Comparison of ENCODE assay signal across 12 cellular contexts in the genomic region with DNA sequence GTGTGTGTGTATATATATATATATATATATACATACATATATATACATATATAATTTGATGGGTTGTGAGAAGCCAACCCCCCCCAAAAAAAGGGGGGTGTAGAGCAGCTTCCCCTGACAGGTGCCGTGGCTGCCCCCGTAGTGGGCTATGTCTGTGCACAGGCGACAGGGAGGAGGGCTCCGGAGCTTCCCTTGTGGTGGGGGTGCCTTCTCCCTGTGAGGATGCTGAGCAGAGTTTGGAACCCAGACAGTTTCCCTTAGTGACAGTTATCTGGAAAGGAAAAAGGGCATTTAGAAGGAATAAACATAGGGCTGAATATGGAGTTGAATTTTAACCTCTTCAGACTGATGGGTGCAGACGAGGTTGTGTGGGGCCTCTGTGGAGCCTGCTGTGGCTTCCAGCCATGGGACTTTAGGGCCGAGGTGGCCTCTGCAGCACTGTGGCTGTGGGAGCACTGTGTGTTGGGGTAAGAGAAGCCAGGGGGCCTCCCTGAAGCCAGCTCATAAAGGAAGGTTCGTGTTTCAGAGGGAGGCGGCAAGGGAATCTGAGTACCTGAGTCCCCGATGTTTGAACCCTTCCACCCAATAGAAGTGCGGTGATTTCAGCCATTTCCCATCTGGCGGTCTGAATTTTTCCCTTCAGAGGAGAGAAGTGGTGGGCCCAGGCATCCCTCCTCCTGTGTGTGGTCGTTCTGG. TPM values are rescaled to one million over a fixed set of nuclear protein-coding genes. Genes with fewer than 3 reads are reported as not detected.
DNase-seq lines count a peak whose midpoint lies in the region; ATAC-seq and TF ChIP-seq lines count a peak whose summit lies in the region.
"Had no signal": no experiment of that assay in that cellular context is flagged by ENCODE, and none has a peak within 500 bp of the region (broad histone marks: within the 10 kb centered on the region; RNA-seq: fewer than 3 reads in every experiment).

No MANE protein-coding gene starts in this region.

- H3K4me1 ChIP-seq in SK-N-SH (ENCODE audit: control insufficient read depth in 1 of 2, insufficient read depth in 2 of 2, low read depth in 1 of 2, low read length in 1 of 2): peaks cover 0 to 39% of the 10 kb centered on the region in 2 experiments; a peak in 1 of 4 replicates

- TF ChIP-seq EP300 in SK-N-SH (IDR thresholded peaks at IDR 0.05; ENCODE audit: borderline replicate concordance in 1 of 2, low read depth in 1 of 2, low read length in 1 of 2): no peak

- CTCF ChIA-PET in SK-N-SH (lab: Yijun Ruan, JAX): interaction anchor here (1.0 to 1.7 kb wide), 4 partner anchors 11 to 393 kb away, joined by 3 to 4 read pairs (median 3); no protein-coding TSS in a partner anchor

- peaks cover 22% of the 10 kb centered on the region for H4K20me1 ChIP-seq in SK-N-SH (ENCODE audit: insufficient read depth)

- no peak overlapping the region for H2AFZ ChIP-seq in SK-N-SH (ENCODE audit: low read depth)

- WGBS in SK-N-SH (ENCODE audit: low lambda C conversion rate): 93% methylated on average over 12 of the region's 12 CpGs

- H3K27me3 ChIP-seq in SK-N-SH (ENCODE audit: insufficient read depth): no peaks in the 10 kb centered on the region

- H3K9me2 ChIP-seq in SK-N-SH: no peaks in the 10 kb centered on the region

- H3K36me3 Mint-ChIP-seq in stimulated activated memory B cell treated with anti-CD40 and anti-IgM and Interleukin-4, amounts not matched to agents 10 μg/mL and 1 μg/mL and 100 μg/mL, for 72 hours: peaks cover 20% of the 10 kb centered on the region

- H3K27me3 Mint-ChIP-seq in stimulated activated memory B cell treated with anti-CD40 and anti-IgM and Interleukin-4, amounts not matched to agents 10 μg/mL and 1 μg/mL and 100 μg/mL, for 72 hours: no peaks in the 10 kb centered on the region

- POLR2A ChIA-PET in SK-N-SH (lab: Yijun Ruan, JAX): no interaction called here

- H3K36me3 ChIP-seq in SK-N-SH (replicated peaks in 1 of 2; ENCODE audit: control insufficient read depth in 1 of 2, insufficient read depth in 2 of 2, low read length in 1 of 2): peaks cover 35 to 63% of the 10 kb centered on the region in 2 experiments

- DNase-seq in SK-N-SH (peak; percentile 44), NCI-H2171 (lab: John Stamatoyannopoulos, UW) (peak; percentile 17), islet precursor cell (peak; percentile 41), caudate nucleus (lab: John Stamatoyannopoulos, UW) (no peak), substantia nigra (lab: John Stamatoyannopoulos, UW) (no peak)
- DNase-seq in stimulated activated CD4-positive, alpha-beta T cell treated with anti-CD3 and anti-CD28 coated beads, Interleukin-4, amount 100 ng/mL, for 24 hours: no peak
- DNase-seq: COR-L47, NCI-H146, NCI-H82, WERI-Rb-1 had no signal

- H3F3A ChIP-seq in SK-N-SH (replicated peaks; ENCODE audit: insufficient read depth): peaks cover 16% of the 10 kb centered on the region

- TF ChIP-seq CTCF in SK-N-SH (IDR thresholded peaks at IDR 0.05): no peak

- no peak overlapping the region for H3K9ac ChIP-seq in SK-N-SH

- no peak overlapping the region for H3K4me3 ChIP-seq in SK-N-SH (ENCODE audit: low read depth in 2 of 2, low read length in 1 of 2)

- peaks cover 47% of the 10 kb centered on the region for H3K79me2 ChIP-seq in SK-N-SH (ENCODE audit: insufficient read depth)

- no peak for TF ChIP-seq RAD21 in SK-N-SH (IDR thresholded peaks at IDR 0.05; ENCODE audit: low read length)

- H3K4me2 ChIP-seq in SK-N-SH: no peak overlapping the region

- H3K9me3 ChIP-seq in SK-N-SH: no peaks in the 10 kb centered on the region

- H3K4me3 Mint-ChIP-seq in stimulated activated memory B cell treated with anti-CD40 and anti-IgM and Interleukin-4, amounts not matched to agents 10 μg/mL and 1 μg/mL and 100 μg/mL, for 72 hours: peak overlapping the region; percentile 47

- H3K4me1 Mint-ChIP-seq in stimulated activated memory B cell treated with anti-CD40 and anti-IgM and Interleukin-4, amounts not matched to agents 10 μg/mL and 1 μg/mL and 100 μg/mL, for 72 hours: peaks cover 81% of the 10 kb centered on the region

- H3K27ac ChIP-seq in SK-N-SH (ENCODE audit: low read depth in 2 of 2, low read length in 1 of 2) (peak overlapping the region in 1 of 2 experiments; percentile 66; a peak in 2 of 4 replicates), caudate nucleus (ENCODE audit: low read depth, low read length) (no peak overlapping the region), substantia nigra (ENCODE audit: low read depth, low read length, poor library complexity, severe bottlenecking) (no peak overlapping the region)
- H3K27ac ChIP-seq: WERI-Rb-1 had no signal

- ATAC-seq in SK-N-SH treated with all-trans-retinoic acid at 6 μM for 48 hours: no peak
- no peak for ATAC-seq in stimulated activated memory B cell treated with anti-CD40 and anti-IgM and Interleukin-4, amounts not matched to agents 10 μg/mL and 1 μg/mL and 100 μg/mL, for 72 hours

- peak overlapping the region; percentile 72 for H3K27ac Mint-ChIP-seq in stimulated activated memory B cell treated with anti-CD40 and anti-IgM and Interleukin-4, amounts not matched to agents 10 μg/mL and 1 μg/mL and 100 μg/mL, for 72 hours

- H3K9me3 Mint-ChIP-seq in stimulated activated memory B cell treated with anti-CD40 and anti-IgM and Interleukin-4, amounts not matched to agents 10 μg/mL and 1 μg/mL and 100 μg/mL, for 72 hours: no peaks in the 10 kb centered on the region

TF ChIP-seq in SK-N-SH, 30 proteins besides CTCF, POLR2A, EP300 and RAD21:
- TF ChIP-seq, protein P1, sequence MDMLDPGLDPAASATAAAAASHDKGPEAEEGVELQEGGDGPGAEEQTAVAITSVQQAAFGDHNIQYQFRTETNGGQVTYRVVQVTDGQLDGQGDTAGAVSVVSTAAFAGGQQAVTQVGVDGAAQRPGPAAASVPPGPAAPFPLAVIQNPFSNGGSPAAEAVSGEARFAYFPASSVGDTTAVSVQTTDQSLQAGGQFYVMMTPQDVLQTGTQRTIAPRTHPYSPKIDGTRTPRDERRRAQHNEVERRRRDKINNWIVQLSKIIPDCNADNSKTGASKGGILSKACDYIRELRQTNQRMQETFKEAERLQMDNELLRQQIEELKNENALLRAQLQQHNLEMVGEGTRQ (IDR thresholded peaks at IDR 0.05; ENCODE audit: borderline replicate concordance, low read depth, low read length): no peak
- TF ChIP-seq, protein P2, sequence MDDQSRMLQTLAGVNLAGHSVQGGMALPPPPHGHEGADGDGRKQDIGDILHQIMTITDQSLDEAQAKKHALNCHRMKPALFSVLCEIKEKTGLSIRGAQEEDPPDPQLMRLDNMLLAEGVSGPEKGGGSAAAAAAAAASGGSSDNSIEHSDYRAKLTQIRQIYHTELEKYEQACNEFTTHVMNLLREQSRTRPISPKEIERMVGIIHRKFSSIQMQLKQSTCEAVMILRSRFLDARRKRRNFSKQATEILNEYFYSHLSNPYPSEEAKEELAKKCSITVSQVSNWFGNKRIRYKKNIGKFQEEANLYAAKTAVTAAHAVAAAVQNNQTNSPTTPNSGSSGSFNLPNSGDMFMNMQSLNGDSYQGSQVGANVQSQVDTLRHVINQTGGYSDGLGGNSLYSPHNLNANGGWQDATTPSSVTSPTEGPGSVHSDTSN (IDR thresholded peaks at IDR 0.05): no peak
- TF ChIP-seq RCOR1 (IDR thresholded peaks at IDR 0.05; ENCODE audit: low read length) (no peak), SMC3 (IDR thresholded peaks at IDR 0.05; ENCODE audit: low read depth, low read length) (no peak), RXRA (IDR thresholded peaks at IDR 0.05; ENCODE audit: borderline replicate concordance, low read depth) (no peak)

TF ChIP-seq in SK-N-SH treated with all-trans-retinoic acid at 6 μM for 48 hours, 23 proteins besides CTCF, POLR2A, EP300 and RAD21 (continues in another document):
- TF ChIP-seq GLIS3 (CRISPR knock-in tag; IDR thresholded peaks at IDR 0.05) (no peak), ZFP3 (CRISPR knock-in tag; IDR thresholded peaks at IDR 0.05) (no peak), PPARA (CRISPR knock-in tag; IDR thresholded peaks at IDR 0.05; ENCODE audit: borderline replicate concordance) (no peak), ZNF565 (CRISPR knock-in tag; conservative IDR thresholded peaks at IDR 0.05; ENCODE audit: low read depth) (no peak), ZNF70 (CRISPR knock-in tag; IDR thresholded peaks at IDR 0.05) (no peak), CSDC2 (CRISPR knock-in tag; IDR thresholded peaks at IDR 0.05) (no peak), ARNTL (CRISPR knock-in tag; IDR thresholded peaks at IDR 0.05; ENCODE audit: borderline replicate concordance, low read depth) (no peak), OSR1 (CRISPR knock-in tag; IDR thresholded peaks at IDR 0.05) (no peak), BACH2 (CRISPR knock-in tag; IDR thresholded peaks at IDR 0.05; ENCODE audit: borderline replicate concordance) (no peak), RARB (CRISPR knock-in tag; IDR thresholded peaks at IDR 0.05) (no peak), ISL1 (CRISPR knock-in tag; IDR thresholded peaks at IDR 0.05) (no peak), TCF4 (CRISPR knock-in tag; IDR thresholded peaks at IDR 0.05; ENCODE audit: borderline replicate concordance) (no peak), ZNF8 (CRISPR knock-in tag; IDR thresholded peaks at IDR 0.05) (no peak), ZC3H10 (CRISPR knock-in tag; IDR thresholded peaks at IDR 0.05) (no peak)

RNA-seq across cellular contexts. Expression of a gene that starts 19.8 kb away (rescaled TPM):
- 10.7 and 11.7 TPM in 2 replicates for polyA plus RNA-seq in SK-N-SH (2012; rRNA removed)
- 5.0 and 8.3 TPM in 2 replicates for polyA plus RNA-seq in SK-N-SH (2012; cell fraction: cytosol; rRNA removed)
- polyA plus RNA-seq in SK-N-SH (2012; cell fraction: nucleus; rRNA removed): 33.8 and 34.4 TPM in 2 replicates

RNA-seq across cellular contexts. Expression of a gene that starts 20.1 kb away (rescaled TPM):
- polyA plus RNA-seq in SK-N-SH (2012; rRNA removed): 82.1 and 85.3 TPM in 2 replicates
- 71.0 and 86.0 TPM in 2 replicates for polyA plus RNA-seq in SK-N-SH (2012; cell fraction: cytosol; rRNA removed)
- 71.2 and 81.9 TPM in 2 replicates for polyA plus RNA-seq in SK-N-SH (2012; cell fraction: nucleus; rRNA removed)

Comparison
In these comparisons a context has a peak if more than half of its experiments do, and no peak if none do; other contexts are left out.
1. DNase-seq: peak in SK-N-SH (single experiment), NCI-H2171 (single experiment) and islet precursor cell (single experiment); none in stimulated activated CD4-positive, alpha-beta T cell treated with anti-CD3 and anti-CD28 coated beads, Interleukin-4, amount 100 ng/mL, for 24 hours (single experiment), caudate nucleus (0 of 61) and substantia nigra (0 of 49).